In the genomic region with DNA sequence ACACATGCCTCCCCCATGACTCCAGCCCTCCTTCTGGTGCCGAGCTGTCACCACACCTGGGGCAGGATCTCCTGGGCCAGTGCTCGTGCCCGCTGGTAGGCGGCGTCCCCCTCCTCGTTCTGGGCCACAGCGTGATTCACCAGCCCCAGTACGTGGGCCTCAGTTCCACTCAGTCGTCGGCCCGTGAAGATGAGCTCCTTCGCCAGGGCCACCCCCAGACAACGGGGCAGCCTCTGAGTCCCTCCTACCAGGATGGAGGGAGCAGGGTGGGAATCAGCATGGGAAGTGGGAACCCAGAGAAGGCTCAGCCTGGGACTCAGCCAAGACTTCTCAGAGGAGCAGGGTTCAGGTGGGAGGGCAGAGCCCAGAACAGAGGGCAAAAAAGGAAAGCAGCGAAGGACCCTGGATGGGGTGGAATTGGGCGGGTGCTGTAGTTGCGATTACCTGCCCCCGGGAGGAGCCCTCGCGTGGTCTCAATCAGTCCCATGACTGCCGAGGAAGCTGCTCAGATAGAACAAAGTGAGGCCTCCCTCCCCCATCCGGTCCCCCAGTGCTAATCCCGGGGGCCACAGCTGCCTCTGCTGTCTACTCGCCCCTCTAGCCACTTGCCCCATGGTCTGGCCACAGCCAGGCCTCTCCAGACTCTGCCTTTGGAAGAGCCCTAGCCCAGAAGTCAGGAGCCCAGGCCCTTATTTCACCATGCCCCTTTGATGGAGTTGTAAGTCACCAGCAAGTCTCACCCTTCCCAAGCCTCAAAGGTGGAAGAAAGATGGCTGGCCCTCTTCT, we compare ENCODE assay signal across 8 cellular contexts. TPM values are rescaled to one million over a fixed set of nuclear protein-coding genes. Genes with fewer than 3 reads are reported as not detected.
A peak's percentile ranks its signal among the peaks of the same experiment; 100 is the strongest.
DNase-seq lines count a peak whose midpoint lies in the region; ATAC-seq and TF ChIP-seq lines count a peak whose summit lies in the region.

No MANE protein-coding gene starts in this region.

- H3K27ac ChIP-seq in thoracic aorta = peak overlapping the region; percentile 24 to 64

- intact Hi-C loops in left cardiac atrium (cut with DNase I) = loop anchor here in 1 of 2 donors (5.0 kb wide), 1 partner anchor 278 kb away; no protein-coding TSS in a partner anchor

- ATAC-seq in left cardiac atrium = peak; percentile 35 to 59
- no peak for ATAC-seq in thoracic aorta (ENCODE audit: insufficient number of reproducible peaks, low FRiP score, low read depth)
- no peak for ATAC-seq in GM18909 (IDR thresholded peaks at IDR 0.05; ENCODE audit: poor library complexity, unreplicated experiment)

- no peak overlapping the region for H3K4me3 ChIP-seq in thoracic aorta

- peak; percentile 51 for TF ChIP-seq CTCF in LNCAP (IDR thresholded peaks at IDR 0.05)
- no peak for TF ChIP-seq CTCF in thoracic aorta (IDR thresholded peaks at IDR 0.05)

- H3K27me3 ChIP-seq in thoracic aorta (replicated peaks; ENCODE audit: insufficient read depth) = no peaks in the 10 kb centered on the region

- peak; percentile 39 to 40 for DNase-seq in NCI-H2081 (lab: John Stamatoyannopoulos, UW)
- DNase-seq in NCI-H2081 treated with DMSO at 0.1 percent for 48 hours (lab: John Stamatoyannopoulos, UW) = no peak
- peak; percentile 33 to 45 for DNase-seq in activated CD4-positive, alpha-beta T cell treated with anti-CD3 and anti-CD28 coated beads, Interleukin-2, amount 50 U/mL, for 48 hours
- DNase-seq in left cardiac atrium = no peak
- no peak for DNase-seq in thoracic aorta (ENCODE audit: low spot score)
- no peak for DNase-seq in GF-D8 (lab: John Stamatoyannopoulos, UW)

- H3K36me3 ChIP-seq in thoracic aorta = peaks cover 8% of the 10 kb centered on the region

- peaks cover 3 to 20% of the 10 kb centered on the region in 2 donors for H3K4me1 ChIP-seq in thoracic aorta (ENCODE audit: control insufficient read depth in 1 of 2, low read depth in 2 of 2)

- H3K9me3 ChIP-seq in thoracic aorta = no peaks in the 10 kb centered on the region

RNA-seq across cellular contexts. Expression of a gene that starts 16.8 kb away (rescaled TPM):
- total RNA-seq in left cardiac atrium = 100 to 1,000 TPM in 1 of 2 donors, 10 to 100 TPM in 1; 82.5 to 101 TPM
- total RNA-seq in thoracic aorta = 100 to 1,000 TPM; 145 to 150 TPM

RNA-seq across cellular contexts. Expression of a gene that starts 22.3 kb away (rescaled TPM):
- total RNA-seq in left cardiac atrium (100 to 1,000 TPM; 126 to 148 TPM), thoracic aorta (10 to 100 TPM; 75.1 to 99.9 TPM)

Comparison
In these comparisons a context has a peak if more than half of its experiments do, and no peak if none do; other contexts are left out.
1. DNase-seq: peak in NCI-H2081 (2 of 2) and activated CD4-positive, alpha-beta T cell treated with anti-CD3 and anti-CD28 coated beads, Interleukin-2, amount 50 U/mL, for 48 hours (2 of 2); none in NCI-H2081 treated with DMSO at 0.1 percent for 48 hours (single experiment), left cardiac atrium (single experiment), thoracic aorta (single experiment) and GF-D8 (single experiment).
2. ATAC-seq: peak in left cardiac atrium (2 of 2); none in thoracic aorta (single experiment) and GM18909 (single experiment).